8 cellular contexts compared by ENCODE assay signal in genomic region chr1:224435318-224435763, GRCh38. TPM values are rescaled to one million over a fixed set of nuclear protein-coding genes. Genes with fewer than 3 reads are reported as not detected.
DNase-seq lines count a peak whose midpoint lies in the region; ATAC-seq and TF ChIP-seq lines count a peak whose summit lies in the region.

No MANE protein-coding gene starts in this region.

- H3K9me3 ChIP-seq in KOPT-K1 (ENCODE audit: insufficient read depth, low read length, poor library complexity, severe bottlenecking) = no peaks in the 10 kb centered on the region
- no peaks in the 10 kb centered on the region for H3K9me3 ChIP-seq in prostate gland

- no peaks in the 10 kb centered on the region for H3K27me3 Mint-ChIP-seq in activated naive CD8-positive, alpha-beta T cell treated with anti-CD3 and anti-CD28 coated beads for 36 hours

- H3K4me1 ChIP-seq in prostate gland (replicated peaks) = peaks cover 3% of the 10 kb centered on the region

- peak overlapping the region; percentile 95 for H3K27ac Mint-ChIP-seq in activated naive CD8-positive, alpha-beta T cell treated with anti-CD3 and anti-CD28 coated beads for 36 hours

- no peaks in the 10 kb centered on the region for H3K9me3 Mint-ChIP-seq in activated naive CD8-positive, alpha-beta T cell treated with anti-CD3 and anti-CD28 coated beads for 36 hours

- DNase-seq in G401 (ENCODE audit: low spot score) = peak; percentile 39
- no peak for DNase-seq in activated naive CD8-positive, alpha-beta T cell treated with anti-CD3 and anti-CD28 coated beads for 36 hours
- no peak for DNase-seq in left cardiac atrium
- peak; percentile 19 for DNase-seq in prostate gland (ENCODE audit: low spot score)
- DNase-seq in glomerular visceral epithelial cell (ENCODE audit: extremely low spot score) = no peak
- no peak for DNase-seq in mesenteric fat pad (ENCODE audit: low spot score)

- peaks cover 24% of the 10 kb centered on the region for H3K36me3 Mint-ChIP-seq in activated naive CD8-positive, alpha-beta T cell treated with anti-CD3 and anti-CD28 coated beads for 36 hours

- no peak for TF ChIP-seq CTCF in prostate gland (IDR thresholded peaks at IDR 0.05)

- in situ Hi-C loops in G401 (cut with HindIII; ENCODE audit: low sequenced_read_pairs) = no loop called here

- no peaks in the 10 kb centered on the region for H3K27me3 ChIP-seq in prostate gland (replicated peaks; ENCODE audit: insufficient read depth)

- H3K36me3 ChIP-seq in KOPT-K1 (ENCODE audit: insufficient read depth, low read length) (peaks cover 7% of the 10 kb centered on the region; the same call in 1 of the 2 replicates), prostate gland (no peaks in the 10 kb centered on the region)

- peak; percentile 27 for ATAC-seq in GM21717 (IDR thresholded peaks at IDR 0.05; ENCODE audit: unreplicated experiment)
- ATAC-seq in left cardiac atrium = peak; percentile 21 to 39

- WGBS in prostate gland = 3% methylated on average over 4 of the region's 4 CpGs

- H3K4me3 Mint-ChIP-seq in activated naive CD8-positive, alpha-beta T cell treated with anti-CD3 and anti-CD28 coated beads for 36 hours = peak overlapping the region; percentile 90

- H3K27ac ChIP-seq in KOPT-K1 (ENCODE audit: low read depth, low read length, poor library complexity, severe bottlenecking) (peak overlapping the region; percentile 82), prostate gland (peak overlapping the region; percentile 94 to 97)

- no peak for TF ChIP-seq POLR2A in prostate gland (IDR thresholded peaks at IDR 0.05)

- intact Hi-C loops in left cardiac atrium (cut with DNase I) = no loop called here
- intact Hi-C loops in prostate gland (cut with DNase I) = no loop called here

- H3K4me3 ChIP-seq in prostate gland = peak overlapping the region; percentile 65 to 87

- peaks cover 38% of the 10 kb centered on the region for H3K4me1 Mint-ChIP-seq in activated naive CD8-positive, alpha-beta T cell treated with anti-CD3 and anti-CD28 coated beads for 36 hours

RNA-seq across cellular contexts. Expression of gene WDR26, which starts 0.7 kb away (rescaled TPM):
- 30.5 and 43.8 TPM in 2 replicates for total RNA-seq in G401 (2014; rRNA removed; shearing (Covaris generic))
- 10 to 100 TPM; 61.4 to 62.3 TPM for total RNA-seq in activated naive CD8-positive, alpha-beta T cell treated with anti-CD3 and anti-CD28 coated beads for 36 hours
- total RNA-seq in left cardiac atrium (10 to 100 TPM; 54.3 to 67.4 TPM), prostate gland (10 to 100 TPM; 50.7 to 72.9 TPM), mesenteric fat pad (100 TPM)

Comparison
In these comparisons a context has a peak if more than half of its experiments do, and no peak if none do; other contexts are left out.
1. DNase-seq: peak in G401 (single experiment) and prostate gland (single experiment); none in activated naive CD8-positive, alpha-beta T cell treated with anti-CD3 and anti-CD28 coated beads for 36 hours (single experiment), left cardiac atrium (single experiment), glomerular visceral epithelial cell (single experiment) and mesenteric fat pad (single experiment).